1 cellular context compared by ENCODE assay signal in genomic region chr15:64503197-64503596, GRCh38.
TF ChIP-seq lines count a peak whose summit lies in the region.

No MANE protein-coding gene starts in this region.

TF ChIP-seq in HepG2, 621 proteins besides CTCF, POLR2A, EP300 and RAD21 (continued from another document):
- TF ChIP-seq RNF219 (CRISPR knock-in tag; IDR thresholded peaks at IDR 0.05), result no peak
- no peak for TF ChIP-seq KDM2A (CRISPR knock-in tag; IDR thresholded peaks at IDR 0.05; ENCODE audit: borderline replicate concordance, low read depth)
- no peak for TF ChIP-seq SMARCE1 (IDR thresholded peaks at IDR 0.05; ENCODE audit: borderline replicate concordance)
- no peak for TF ChIP-seq AGO2 (optimal IDR thresholded peaks at IDR 0.05; ENCODE audit: low read depth, low read length)
- no peak for TF ChIP-seq ZNF607 (CRISPR knock-in tag; IDR thresholded peaks at IDR 0.05; ENCODE audit: borderline replicate concordance)
- no peak for TF ChIP-seq ARID2 (CRISPR knock-in tag; IDR thresholded peaks at IDR 0.05; ENCODE audit: borderline replicate concordance)
- no peak for TF ChIP-seq ZBTB25 (CRISPR knock-in tag; IDR thresholded peaks at IDR 0.05)
- TF ChIP-seq GFI1 (CRISPR knock-in tag; IDR thresholded peaks at IDR 0.05; ENCODE audit: borderline replicate concordance), result no peak
